Comparison of ENCODE assay signal across 1 cellular context in the genomic region with DNA sequence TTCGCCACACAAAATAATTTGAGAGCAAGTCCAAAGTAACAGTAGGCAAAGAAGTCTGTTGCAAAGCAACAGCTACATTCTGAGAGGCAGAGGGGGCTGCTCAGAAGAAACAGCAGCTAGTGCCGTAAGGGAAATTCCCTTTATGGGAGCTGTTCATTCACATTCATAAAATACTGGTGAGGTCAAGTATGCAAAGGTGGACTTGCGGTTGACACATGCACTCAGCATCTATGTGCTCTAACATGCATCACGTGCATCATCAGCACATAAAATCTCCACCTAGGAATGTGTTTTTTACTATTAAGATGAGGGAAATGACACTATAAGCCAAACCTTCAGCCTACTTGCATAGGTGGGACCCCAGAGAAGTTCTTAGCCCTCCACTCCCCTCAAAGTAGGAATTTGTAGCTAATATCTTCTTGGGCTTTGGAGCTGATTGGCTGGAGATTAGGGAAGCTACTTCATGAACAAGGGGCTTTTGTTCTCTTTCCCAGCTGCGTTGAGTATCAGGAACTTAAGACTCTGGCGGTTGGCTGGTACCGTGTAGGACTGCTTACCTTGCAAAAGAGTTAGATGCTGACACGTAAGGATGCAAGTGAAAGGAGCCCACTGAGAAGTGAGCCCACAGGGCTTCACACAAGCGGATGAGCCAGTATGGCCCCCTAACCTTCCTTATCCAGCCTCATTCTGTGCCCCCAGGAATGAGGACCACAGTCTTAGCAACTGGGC.
TF ChIP-seq lines count a peak whose summit lies in the region.

No MANE protein-coding gene starts in this region.

TF ChIP-seq in GM12878, 131 proteins besides CTCF, POLR2A, EP300 and RAD21:
- TF ChIP-seq, protein P1, sequence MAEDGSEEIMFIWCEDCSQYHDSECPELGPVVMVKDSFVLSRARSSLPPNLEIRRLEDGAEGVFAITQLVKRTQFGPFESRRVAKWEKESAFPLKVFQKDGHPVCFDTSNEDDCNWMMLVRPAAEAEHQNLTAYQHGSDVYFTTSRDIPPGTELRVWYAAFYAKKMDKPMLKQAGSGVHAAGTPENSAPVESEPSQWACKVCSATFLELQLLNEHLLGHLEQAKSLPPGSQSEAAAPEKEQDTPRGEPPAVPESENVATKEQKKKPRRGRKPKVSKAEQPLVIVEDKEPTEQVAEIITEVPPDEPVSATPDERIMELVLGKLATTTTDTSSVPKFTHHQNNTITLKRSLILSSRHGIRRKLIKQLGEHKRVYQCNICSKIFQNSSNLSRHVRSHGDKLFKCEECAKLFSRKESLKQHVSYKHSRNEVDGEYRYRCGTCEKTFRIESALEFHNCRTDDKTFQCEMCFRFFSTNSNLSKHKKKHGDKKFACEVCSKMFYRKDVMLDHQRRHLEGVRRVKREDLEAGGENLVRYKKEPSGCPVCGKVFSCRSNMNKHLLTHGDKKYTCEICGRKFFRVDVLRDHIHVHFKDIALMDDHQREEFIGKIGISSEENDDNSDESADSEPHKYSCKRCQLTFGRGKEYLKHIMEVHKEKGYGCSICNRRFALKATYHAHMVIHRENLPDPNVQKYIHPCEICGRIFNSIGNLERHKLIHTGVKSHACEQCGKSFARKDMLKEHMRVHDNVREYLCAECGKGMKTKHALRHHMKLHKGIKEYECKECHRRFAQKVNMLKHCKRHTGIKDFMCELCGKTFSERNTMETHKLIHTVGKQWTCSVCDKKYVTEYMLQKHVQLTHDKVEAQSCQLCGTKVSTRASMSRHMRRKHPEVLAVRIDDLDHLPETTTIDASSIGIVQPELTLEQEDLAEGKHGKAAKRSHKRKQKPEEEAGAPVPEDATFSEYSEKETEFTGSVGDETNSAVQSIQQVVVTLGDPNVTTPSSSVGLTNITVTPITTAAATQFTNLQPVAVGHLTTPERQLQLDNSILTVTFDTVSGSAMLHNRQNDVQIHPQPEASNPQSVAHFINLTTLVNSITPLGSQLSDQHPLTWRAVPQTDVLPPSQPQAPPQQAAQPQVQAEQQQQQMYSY (CRISPR knock-in tag; IDR thresholded peaks at IDR 0.05): no peak
- TF ChIP-seq BHLHE40 (IDR thresholded peaks at IDR 0.05; ENCODE audit: borderline replicate concordance in 1 of 2, low read depth in 2 of 2, low read length in 1 of 2) (peak; percentile 84 to 88), RELA (IDR thresholded peaks at IDR 0.05; ENCODE audit: borderline replicate concordance, partially characterized antibody) (no peak), POU2F2 (IDR thresholded peaks at IDR 0.05; ENCODE audit: borderline replicate concordance, low read depth, low read length) (peak; percentile 83; the same call in 2 of the 3 replicates), WRNIP1 (IDR thresholded peaks at IDR 0.05; ENCODE audit: borderline replicate concordance, low read depth, low read length) (no peak), STAT1 (conservative IDR thresholded peaks at IDR 0.05) (no peak), RUNX3 (IDR thresholded peaks at IDR 0.05; ENCODE audit: low read length) (0 out of 2 replicates have a peak, but pooled peaks have one; percentile 22), NR2F1 (conservative IDR thresholded peaks at IDR 0.05) (peak; percentile 63; the same call in 1 of the 2 replicates), RAD51 (IDR thresholded peaks at IDR 0.05) (peak; percentile 24; the same call in 1 of the 2 replicates), CEBPB (IDR thresholded peaks at IDR 0.05; ENCODE audit: borderline replicate concordance in 1 of 2, low read depth in 2 of 2, low read length in 2 of 2) (no peak), GATAD2B (conservative IDR thresholded peaks at IDR 0.05; ENCODE audit: low read depth) (no peak)
- TF ChIP-seq, protein P2, sequence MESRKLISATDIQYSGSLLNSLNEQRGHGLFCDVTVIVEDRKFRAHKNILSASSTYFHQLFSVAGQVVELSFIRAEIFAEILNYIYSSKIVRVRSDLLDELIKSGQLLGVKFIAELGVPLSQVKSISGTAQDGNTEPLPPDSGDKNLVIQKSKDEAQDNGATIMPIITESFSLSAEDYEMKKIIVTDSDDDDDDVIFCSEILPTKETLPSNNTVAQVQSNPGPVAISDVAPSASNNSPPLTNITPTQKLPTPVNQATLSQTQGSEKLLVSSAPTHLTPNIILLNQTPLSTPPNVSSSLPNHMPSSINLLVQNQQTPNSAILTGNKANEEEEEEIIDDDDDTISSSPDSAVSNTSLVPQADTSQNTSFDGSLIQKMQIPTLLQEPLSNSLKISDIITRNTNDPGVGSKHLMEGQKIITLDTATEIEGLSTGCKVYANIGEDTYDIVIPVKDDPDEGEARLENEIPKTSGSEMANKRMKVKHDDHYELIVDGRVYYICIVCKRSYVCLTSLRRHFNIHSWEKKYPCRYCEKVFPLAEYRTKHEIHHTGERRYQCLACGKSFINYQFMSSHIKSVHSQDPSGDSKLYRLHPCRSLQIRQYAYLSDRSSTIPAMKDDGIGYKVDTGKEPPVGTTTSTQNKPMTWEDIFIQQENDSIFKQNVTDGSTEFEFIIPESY (IDR thresholded peaks at IDR 0.05): no peak
- TF ChIP-seq, protein P3, sequence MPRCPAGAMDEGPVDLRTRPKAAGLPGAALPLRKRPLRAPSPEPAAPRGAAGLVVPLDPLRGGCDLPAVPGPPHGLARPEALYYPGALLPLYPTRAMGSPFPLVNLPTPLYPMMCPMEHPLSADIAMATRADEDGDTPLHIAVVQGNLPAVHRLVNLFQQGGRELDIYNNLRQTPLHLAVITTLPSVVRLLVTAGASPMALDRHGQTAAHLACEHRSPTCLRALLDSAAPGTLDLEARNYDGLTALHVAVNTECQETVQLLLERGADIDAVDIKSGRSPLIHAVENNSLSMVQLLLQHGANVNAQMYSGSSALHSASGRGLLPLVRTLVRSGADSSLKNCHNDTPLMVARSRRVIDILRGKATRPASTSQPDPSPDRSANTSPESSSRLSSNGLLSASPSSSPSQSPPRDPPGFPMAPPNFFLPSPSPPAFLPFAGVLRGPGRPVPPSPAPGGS (IDR thresholded peaks at IDR 0.05; ENCODE audit: borderline replicate concordance, insufficient read depth, low read depth, low read length, poor library complexity, severe bottlenecking): no peak
- TF ChIP-seq, protein P4, sequence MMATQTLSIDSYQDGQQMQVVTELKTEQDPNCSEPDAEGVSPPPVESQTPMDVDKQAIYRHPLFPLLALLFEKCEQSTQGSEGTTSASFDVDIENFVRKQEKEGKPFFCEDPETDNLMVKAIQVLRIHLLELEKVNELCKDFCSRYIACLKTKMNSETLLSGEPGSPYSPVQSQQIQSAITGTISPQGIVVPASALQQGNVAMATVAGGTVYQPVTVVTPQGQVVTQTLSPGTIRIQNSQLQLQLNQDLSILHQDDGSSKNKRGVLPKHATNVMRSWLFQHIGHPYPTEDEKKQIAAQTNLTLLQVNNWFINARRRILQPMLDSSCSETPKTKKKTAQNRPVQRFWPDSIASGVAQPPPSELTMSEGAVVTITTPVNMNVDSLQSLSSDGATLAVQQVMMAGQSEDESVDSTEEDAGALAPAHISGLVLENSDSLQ (IDR thresholded peaks at IDR 0.05): no peak
